Comparison of ENCODE assay signal across 8 cellular contexts in the genomic region with DNA sequence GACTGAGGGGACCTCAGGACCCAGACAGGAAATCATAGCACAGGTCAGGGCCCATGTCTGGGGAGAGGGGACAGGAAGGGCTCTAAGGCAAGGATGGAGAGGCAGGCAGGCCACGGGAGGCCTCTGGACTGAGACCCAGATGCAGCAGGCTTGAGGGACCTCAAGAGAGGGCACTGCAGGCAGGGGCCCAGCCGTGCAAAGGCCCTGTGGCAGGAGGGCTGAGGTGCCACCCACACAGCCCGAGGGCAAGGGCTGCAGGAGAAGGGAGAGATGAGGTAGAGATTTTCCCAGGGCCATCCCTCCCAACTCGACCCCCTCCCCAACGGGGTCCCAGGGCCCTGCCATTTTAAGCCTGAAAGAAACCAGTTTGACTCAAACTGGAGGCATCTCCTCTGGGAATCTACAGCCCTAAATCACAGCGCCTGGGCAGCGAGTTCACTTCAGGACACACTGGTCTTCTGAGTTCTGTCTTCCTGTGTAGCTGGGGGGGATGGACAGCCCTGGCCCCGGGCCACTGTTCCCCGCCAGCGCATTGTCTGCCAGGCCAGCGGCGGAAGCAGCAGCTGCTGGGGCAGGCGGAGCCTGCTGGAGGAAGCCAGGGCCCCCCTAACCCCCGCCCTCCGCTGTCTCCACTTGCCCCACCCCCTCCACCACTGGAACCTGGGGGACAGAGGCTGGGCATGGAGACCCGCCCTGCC. TPM values are rescaled to one million over a fixed set of nuclear protein-coding genes. Genes with fewer than 3 reads are reported as not detected.
DNase-seq lines count a peak whose midpoint lies in the region; ATAC-seq lines count a peak whose summit lies in the region.

No MANE protein-coding gene starts in this region.

- ATAC-seq in right cardiac atrium: peak; percentile 89 to 90
- ATAC-seq in GM19023 (IDR thresholded peaks at IDR 0.05; ENCODE audit: unreplicated experiment): no peak
- ATAC-seq in HG03342 (IDR thresholded peaks at IDR 0.05; ENCODE audit: unreplicated experiment): no peak
- no peak for ATAC-seq in GM18868 (IDR thresholded peaks at IDR 0.05; ENCODE audit: unreplicated experiment)

- DNase-seq in DMS 273 (lab: John Stamatoyannopoulos, UW; ENCODE audit: unreplicated experiment) (peak; percentile 91), NCI-H2029 (lab: John Stamatoyannopoulos, UW) (peak; percentile 82), right cardiac atrium (peak; percentile 93 to 98 (median 98)), putamen (ENCODE audit: low spot score) (peak; percentile 88)

- H3K27ac ChIP-seq in angular gyrus (ENCODE audit: low read depth, low read length): peak overlapping the region; percentile 65
- H3K27ac ChIP-seq in right cardiac atrium (ENCODE audit: low read length): peak overlapping the region; percentile 75

- H3K4me3 ChIP-seq in right cardiac atrium (ENCODE audit: low read length): no peak overlapping the region

- no peaks in the 10 kb centered on the region for H3K27me3 ChIP-seq in right cardiac atrium (ENCODE audit: control insufficient read depth, insufficient read depth)

- 10% methylated on average over 16 of the region's 16 CpGs for WGBS in right cardiac atrium

- H3K4me1 ChIP-seq in right cardiac atrium (ENCODE audit: control insufficient read depth, insufficient read depth, low read length): peaks cover 17% of the 10 kb centered on the region

- H3K9me3 ChIP-seq in right cardiac atrium (ENCODE audit: control insufficient read depth, low read length): no peaks in the 10 kb centered on the region

- intact Hi-C loops in right cardiac atrium (cut with DNase I): loop anchor here in 3 of 4 donors (5.0 to 10.0 kb wide), 3 partner anchors 120 to 318 kb away; a partner anchor contains a TSS

RNA-seq across cellular contexts. Expression of a gene that starts 20.3 kb away (rescaled TPM):
- total RNA-seq in right cardiac atrium: not detected
- not detected for polyA plus RNA-seq in right cardiac atrium

Comparison
In these comparisons a context has a peak if more than half of its experiments do, and no peak if none do; other contexts are left out.
1. ATAC-seq: peak in right cardiac atrium (2 of 2); none in GM19023 (single experiment), HG03342 (single experiment) and GM18868 (single experiment).
2. Peak in every context shown above with its lines, with median percentiles within 50 percentile points of each other: DNase-seq.